Comparison of ENCODE assay signal across 9 cellular contexts in genomic region chr2:109448946-109449788, GRCh38.
DNase-seq lines count a peak whose midpoint lies in the region; ATAC-seq and TF ChIP-seq lines count a peak whose summit lies in the region.
"Had no signal": no experiment of that assay in that cellular context is flagged by ENCODE, and none has a peak within 500 bp of the region (broad histone marks: within the 10 kb centered on the region; RNA-seq: fewer than 3 reads in every experiment).

No MANE protein-coding gene starts in this region.

- H3K27me3 Mint-ChIP-seq in T-cell, result no peaks in the 10 kb centered on the region

- TF ChIP-seq CTCF in epithelial cell of esophagus (IDR thresholded peaks at IDR 0.05; ENCODE audit: insufficient read depth, low read depth, low read length, missing control alignments) (peak; percentile 34), colonic mucosa (IDR thresholded peaks at IDR 0.05) (no peak)

- no peak overlapping the region for H3K27ac ChIP-seq in colonic mucosa

- POLR2A ChIA-PET in T-cell (lab: Charles Lee), result interaction anchor here in 1 of 2 donors (0.6 to 0.7 kb wide), 2 partner anchors 93 to 105 kb away, joined by 3 read pairs; no protein-coding TSS in a partner anchor

- no peaks in the 10 kb centered on the region for H3K27me3 ChIP-seq in colonic mucosa

- no peak overlapping the region for H3K9ac ChIP-seq in colonic mucosa (ENCODE audit: low read depth in 2 of 2, low read length in 2 of 2)

- no peaks in the 10 kb centered on the region for H3K4me1 Mint-ChIP-seq in T-cell
- H3K4me1 Mint-ChIP-seq: IgD-negative memory B cell had no signal

- H3K36me3 ChIP-seq in colonic mucosa, result no peaks in the 10 kb centered on the region

- H3K27ac Mint-ChIP-seq in T-cell, result no peak overlapping the region

- H3K4me1 ChIP-seq in colonic mucosa, result no peaks in the 10 kb centered on the region

- no peaks in the 10 kb centered on the region for H3K9me3 ChIP-seq in colonic mucosa

- intact Hi-C loops in posterior vena cava (cut with DNase I) (no loop called here), colonic mucosa (cut with DNase I) (loop anchor here (5.0 kb wide), 1 partner anchor 63 kb away; no protein-coding TSS in a partner anchor)

- no peak overlapping the region for H3K4me3 ChIP-seq in epithelial cell of esophagus (ENCODE audit: low read length)
- no peak overlapping the region for H3K4me3 ChIP-seq in colonic mucosa

- CTCF ChIA-PET in T-cell (lab: Charles Lee), result interaction anchor here in 1 of 2 donors (0.9 kb wide), 1 partner anchor 65 kb away, joined by 3 read pairs; no protein-coding TSS in a partner anchor

- H3K4me3 Mint-ChIP-seq in T-cell, result no peak overlapping the region
- H3K4me3 Mint-ChIP-seq: IgD-negative memory B cell had no signal

- in situ Hi-C loops in G401 (cut with HindIII; ENCODE audit: low sequenced_read_pairs), result no loop called here

- peaks cover 14% of the 10 kb centered on the region for H3K36me3 Mint-ChIP-seq in T-cell
- H3K36me3 Mint-ChIP-seq: IgD-negative memory B cell had no signal

- H3K9me3 Mint-ChIP-seq in T-cell, result peaks cover 6 to 14% (median 9%) of the 10 kb centered on the region in 3 donors

- DNase-seq in G401 (ENCODE audit: low spot score) (peak; percentile 51), NCI-H2171 treated with DMSO at 0.1 percent for 48 hours (lab: John Stamatoyannopoulos, UW) (peak; percentile 56), epithelial cell of esophagus (ENCODE audit: low read depth) (peak; percentile 43), posterior vena cava (ENCODE audit: low spot score) (peak; percentile 78), NCI-H1048 (lab: John Stamatoyannopoulos, UW) (no peak), T-cell (no peak), colonic mucosa (no peak)

- ATAC-seq in GM21526 (IDR thresholded peaks at IDR 0.05; ENCODE audit: low FRiP score, unreplicated experiment) (no peak), T-cell (replicated peaks in 1 of 4) (no peak)

Comparison
In these comparisons a context has a peak if more than half of its experiments do, and no peak if none do; other contexts are left out.
1. DNase-seq: peak in G401 (single experiment), NCI-H2171 treated with DMSO at 0.1 percent for 48 hours (single experiment), epithelial cell of esophagus (single experiment) and posterior vena cava (single experiment); none in NCI-H1048 (single experiment), T-cell (0 of 34) and colonic mucosa (single experiment).